ENCODE assay signal across 18 cellular contexts in the genomic region with DNA sequence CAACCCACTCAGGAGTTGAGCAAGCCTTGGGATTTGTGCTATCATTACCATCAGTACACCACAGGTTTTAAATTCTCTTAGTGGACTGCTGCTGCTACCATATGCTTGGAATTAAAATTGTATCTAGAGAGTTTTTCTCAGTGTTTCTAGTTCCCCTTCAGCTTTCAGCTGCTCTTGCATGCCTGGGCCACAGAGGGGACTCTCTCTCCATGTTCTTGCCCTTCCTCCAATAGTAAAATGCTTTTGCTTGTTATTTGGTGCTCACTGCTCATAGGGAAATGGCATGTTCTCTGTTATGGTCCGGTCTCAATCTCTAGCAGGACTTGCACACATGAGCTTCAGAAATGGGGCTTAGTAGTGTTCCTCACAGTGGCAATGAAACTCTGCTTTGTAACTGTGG.
"Had no signal": no experiment of that assay in that cellular context is flagged by ENCODE, and none has a peak within 500 bp of the region (broad histone marks: within the 10 kb centered on the region; RNA-seq: fewer than 3 reads in every experiment).

No MANE protein-coding gene starts in this region.

- H3K9me3 ChIP-seq: breast epithelium had no signal

- H3K27me3 ChIP-seq: tibial artery had no signal

- FAIRE-seq: endometrium, keratinocyte had no signal

- H3K27ac ChIP-seq: breast epithelium, coronary artery, tibial artery had no signal

- DNase-seq: activated CD4-positive, alpha-beta T cell treated with anti-CD3 and anti-CD28 coated beads, Interleukin-2, amount 10 ng/mL, durations not matched to agents 24 days and 14 days; activated CD8-positive, alpha-beta T cell treated with anti-CD3 and anti-CD28 coated beads for 36 hours; activated naive CD4-positive, alpha-beta T cell treated with anti-CD3 and anti-CD28 coated beads for 36 hours; activated T-cell treated with anti-CD3 and anti-CD28 coated beads, Interleukin-2, amount 50 U/mL, for 1 hour; aorta; erythroblast; foreskin melanocyte; glutamatergic neuron; hippocampal formation; nephron progenitor cell; occipital lobe; stimulated activated naive B cell treated with anti-CD40 and anti-IgM and Interleukin-4, amounts not matched to agents 10 μg/mL and 1 μg/mL and 100 μg/mL, for 72 hours; tibial artery had no signal

- H3K36me3 ChIP-seq: tibial artery had no signal

- H3K4me1 ChIP-seq: breast epithelium, tibial artery had no signal

- H3K4me3 ChIP-seq: breast epithelium, coronary artery, lung, tibial artery had no signal

- ATAC-seq: activated CD8-positive, alpha-beta T cell treated with anti-CD3 and anti-CD28 coated beads for 36 hours; stimulated activated naive B cell treated with anti-CD40 and anti-IgM and Interleukin-4, amounts not matched to agents 10 μg/mL and 1 μg/mL and 100 μg/mL, for 72 hours had no signal
